26 cellular contexts compared by ENCODE assay signal in genomic region chr7:154903083-154903731, GRCh38.
A peak's percentile ranks its signal among the peaks of the same experiment; 100 is the strongest.
DNase-seq lines count a peak whose midpoint lies in the region; ATAC-seq, FAIRE-seq and TF ChIP-seq lines count a peak whose summit lies in the region.
"Had no signal": no experiment of that assay in that cellular context is flagged by ENCODE, and none has a peak within 500 bp of the region (broad histone marks: within the 10 kb centered on the region; RNA-seq: fewer than 3 reads in every experiment).

No MANE protein-coding gene starts in this region.

- H3K27ac ChIP-seq in right lobe of liver (peak overlapping the region in 1 of 3 donors; percentile 60), pancreas (no peak overlapping the region), WERI-Rb-1 (no peak overlapping the region)
- H3K27ac ChIP-seq: cardiac muscle cell, gastroesophageal sphincter, SJSA1 had no signal

- H3K36me3 ChIP-seq in H7 (replicated peaks; ENCODE audit: control insufficient read depth, insufficient read depth, low read length) (no peaks in the 10 kb centered on the region), right lobe of liver (no peaks in the 10 kb centered on the region), pancreas (no peaks in the 10 kb centered on the region), WERI-Rb-1 (no peaks in the 10 kb centered on the region)
- H3K36me3 ChIP-seq: BE2C, cardiac muscle cell, gastroesophageal sphincter, SJSA1 had no signal

- intact Hi-C loops in right lobe of liver (cut with DNase I) (loop anchor here in 1 of 2 donors (10.0 kb wide), 1 partner anchor 452 kb away; no protein-coding TSS in a partner anchor), posterior vena cava (cut with DNase I) (no loop called here), pancreas (cut with DNase I) (no loop called here)

- no peak for TF ChIP-seq POLR2A in right lobe of liver (IDR thresholded peaks at IDR 0.05)

- FAIRE-seq in pancreas (lab: Jason Lieb, UNC), result no peak
- FAIRE-seq: small intestine, TTC549 had no signal

- 26% methylated on average over 5 of the region's 14 CpGs for WGBS in right lobe of liver (ENCODE audit: insufficient coverage, low coverage, low lambda C conversion rate, missing lambda C conversion rate)
- 41 to 47% methylated on average over 14 of the region's 14 CpGs for WGBS in pancreas, 2 donors

- peak; percentile 22 for DNase-seq in H7
- peak; percentile 67 for DNase-seq in chondrocyte (ENCODE audit: low spot score)
- DNase-seq in right lobe of liver, result no peak
- DNase-seq in posterior vena cava (ENCODE audit: low spot score), result peak; percentile 62
- no peak for DNase-seq in ecto neural progenitor cell (ENCODE audit: low spot score)
- no peak for DNase-seq in pancreas
- no peak for DNase-seq in WERI-Rb-1
- DNase-seq: activated T-cell treated with anti-CD3 and anti-CD28 coated beads for 4 hours; aorta; BE2C; CD8-positive, alpha-beta memory T cell; dermis blood vessel endothelial cell; DMS153; H9; left ventricle myocardium superior; mucosa of descending colon; NCI-H1694 treated with DMSO at 0.1 percent for 48 hours; NCI-H69; small intestine had no signal

- peak; percentile 60 to 96 (median 67) for ATAC-seq in right lobe of liver
- ATAC-seq in pancreas, result no peak
- ATAC-seq in GM18858 (IDR thresholded peaks at IDR 0.05; ENCODE audit: unreplicated experiment), result no peak
- ATAC-seq: activated naive CD4-positive, alpha-beta T cell treated with anti-CD3 and anti-CD28 coated beads, Interleukin-2, amount 50 U/mL, for 72 hours; gastroesophageal sphincter; left ventricle myocardium superior; mucosa of descending colon had no signal

- H3K27me3 Mint-ChIP-seq in chondrocyte (ENCODE audit: low read depth), result peaks cover 4% of the 10 kb centered on the region

- no peaks in the 10 kb centered on the region for H3K27me3 ChIP-seq in H7 (ENCODE audit: control insufficient read depth, insufficient read depth, low read length)
- H3K27me3 ChIP-seq in right lobe of liver, result no peaks in the 10 kb centered on the region
- H3K27me3 ChIP-seq in pancreas, result no peaks in the 10 kb centered on the region
- H3K27me3 ChIP-seq in WERI-Rb-1 (ENCODE audit: insufficient read depth, low read depth, severe bottlenecking), result peaks cover 96% of the 10 kb centered on the region
- H3K27me3 ChIP-seq: BE2C, cardiac muscle cell had no signal

- peaks cover 4% of the 10 kb centered on the region for H3K9me3 Mint-ChIP-seq in chondrocyte (ENCODE audit: low read depth)
- H3K9me3 Mint-ChIP-seq: activated naive CD4-positive, alpha-beta T cell treated with anti-CD3 and anti-CD28 coated beads, Interleukin-2, amount 50 U/mL, for 72 hours; CD8-positive, alpha-beta memory T cell had no signal

- H3K4me3 Mint-ChIP-seq in chondrocyte (ENCODE audit: unreplicated experiment), result no peak overlapping the region
- H3K4me3 Mint-ChIP-seq: CD8-positive, alpha-beta memory T cell; H9; type B pancreatic cell had no signal

- H3K36me3 Mint-ChIP-seq in chondrocyte (ENCODE audit: low read depth), result no peaks in the 10 kb centered on the region
- H3K36me3 Mint-ChIP-seq: activated naive CD4-positive, alpha-beta T cell treated with anti-CD3 and anti-CD28 coated beads, Interleukin-2, amount 50 U/mL, for 72 hours; CD8-positive, alpha-beta memory T cell; type B pancreatic cell had no signal

- no peaks in the 10 kb centered on the region for H3K4me1 Mint-ChIP-seq in chondrocyte (ENCODE audit: low read depth)

- H3K4me3 ChIP-seq in H7 (ENCODE audit: insufficient read depth, low read depth, low read length), result no peak overlapping the region
- no peak overlapping the region for H3K4me3 ChIP-seq in right lobe of liver
- H3K4me3 ChIP-seq in pancreas, result no peak overlapping the region
- H3K4me3 ChIP-seq in WERI-Rb-1 (ENCODE audit: low read depth, low read length), result no peak overlapping the region
- H3K4me3 ChIP-seq: cardiac muscle cell, gastroesophageal sphincter, mucosa of descending colon, SJSA1 had no signal

- H3K27ac Mint-ChIP-seq in chondrocyte (ENCODE audit: unreplicated experiment), result no peak overlapping the region
- H3K27ac Mint-ChIP-seq: activated naive CD4-positive, alpha-beta T cell treated with anti-CD3 and anti-CD28 coated beads, Interleukin-2, amount 50 U/mL, for 72 hours; CD8-positive, alpha-beta memory T cell; H9; type B pancreatic cell had no signal

- H3K4me1 ChIP-seq in right lobe of liver (peaks cover 0 to 14% (median 0%) of the 10 kb centered on the region in 4 donors), pancreas (no peaks in the 10 kb centered on the region)
- H3K4me1 ChIP-seq: BE2C, gastroesophageal sphincter, SJSA1 had no signal

- no peak for TF ChIP-seq CTCF in chondrocyte (IDR thresholded peaks at IDR 0.05)
- no peak for TF ChIP-seq CTCF in right lobe of liver (IDR thresholded peaks at IDR 0.05)
- TF ChIP-seq CTCF in pancreas (IDR thresholded peaks at IDR 0.05), result no peak
- no peak for TF ChIP-seq CTCF in WERI-Rb-1 (IDR thresholded peaks at IDR 0.05; ENCODE audit: low read depth, low read length)

- H3K9me3 ChIP-seq in right lobe of liver, result no peaks in the 10 kb centered on the region
- H3K9me3 ChIP-seq in pancreas, result no peaks in the 10 kb centered on the region
- peaks cover 18% of the 10 kb centered on the region for H3K9me3 ChIP-seq in WERI-Rb-1 (ENCODE audit: severe bottlenecking)
- H3K9me3 ChIP-seq: BE2C, mucosa of descending colon, SJSA1 had no signal

Comparison
In these comparisons a context has a peak if more than half of its experiments do, and no peak if none do; other contexts are left out.
1. DNase-seq: peak in H7 (single experiment), chondrocyte (single experiment) and posterior vena cava (single experiment); none in right lobe of liver (0 of 3), ecto neural progenitor cell (single experiment), pancreas (0 of 6) and WERI-Rb-1 (single experiment).
2. ATAC-seq: peak in right lobe of liver (4 of 4); none in pancreas (0 of 4) and GM18858 (single experiment).